8 cellular contexts compared by ENCODE assay signal in the genomic region with DNA sequence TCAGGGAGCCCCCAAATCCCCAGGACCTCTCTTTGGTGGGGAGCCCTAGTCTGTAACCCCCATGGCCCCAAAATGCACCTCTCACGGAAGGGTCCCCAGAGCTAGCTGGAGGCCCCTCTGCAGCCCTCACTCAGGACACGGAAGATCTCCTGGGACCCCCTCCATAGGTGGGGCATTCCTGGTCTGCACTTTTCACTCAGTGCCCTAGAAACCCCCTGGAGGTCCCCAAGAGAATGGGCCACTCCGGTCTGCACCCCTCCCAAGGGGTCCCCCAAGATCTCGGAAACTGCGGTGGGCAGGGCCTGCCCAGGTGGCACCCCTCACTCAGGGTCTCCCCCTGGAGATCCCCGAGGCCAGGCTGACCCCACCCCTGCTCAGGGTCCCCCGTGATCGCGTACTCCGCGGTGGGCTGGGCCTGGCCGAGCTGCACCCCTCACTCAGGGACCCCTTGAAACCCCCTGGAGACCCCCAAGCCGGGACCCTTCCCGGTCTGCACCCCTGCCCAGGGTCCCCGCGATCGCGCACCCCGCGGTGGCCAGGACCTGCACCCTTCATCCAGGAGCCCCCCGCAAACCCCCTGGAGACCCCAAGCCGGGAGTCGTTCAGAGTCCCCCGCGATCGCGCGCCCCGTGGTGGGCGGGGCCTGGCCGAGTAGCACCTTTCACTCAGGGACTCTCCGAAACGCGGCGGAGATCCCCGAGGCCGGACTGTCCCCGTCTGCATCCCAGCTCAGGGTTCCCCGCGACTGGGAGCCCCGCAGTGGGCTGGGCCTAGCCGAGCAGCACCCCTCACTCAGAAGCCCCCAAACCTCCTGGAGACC. TPM values are rescaled to one million over a fixed set of nuclear protein-coding genes. Genes with fewer than 3 reads are reported as not detected.
DNase-seq lines count a peak whose midpoint lies in the region; FAIRE-seq and TF ChIP-seq lines count a peak whose summit lies in the region.

No MANE protein-coding gene starts in this region.

- peaks cover 23% of the 10 kb centered on the region for H3K4me1 ChIP-seq in NT2/D1 (ENCODE audit: insufficient read depth, insufficient read length)
- H3K4me1 ChIP-seq in right atrium auricular region, result peaks cover 0 to 19% of the 10 kb centered on the region in 2 donors
- H3K4me1 ChIP-seq in small intestine (ENCODE audit: control insufficient read depth in 2 of 2, insufficient read depth in 1 of 2, low read depth in 1 of 2, low read length in 1 of 2), result peaks cover 2 to 5% of the 10 kb centered on the region in 2 donors

- H3K36me3 Mint-ChIP-seq in activated naive CD4-positive, alpha-beta T cell treated with anti-CD3 and anti-CD28 coated beads, Interleukin-2, amount 50 U/mL, for 24 hours, result no peaks in the 10 kb centered on the region

- H3K36me3 ChIP-seq in NT2/D1 (ENCODE audit: insufficient read depth, insufficient read length, low read length) (peaks cover 44% of the 10 kb centered on the region), right atrium auricular region (no peaks in the 10 kb centered on the region), small intestine (ENCODE audit: control insufficient read depth in 2 of 2, insufficient read depth in 2 of 2, low read length in 2 of 2) (no peaks in the 10 kb centered on the region)

- WGBS in small intestine, 3 donors, result 5 to 6% (median 6%) methylated on average over 37 to 42 of the region's 42 CpGs

- TF ChIP-seq CTCF in right atrium auricular region (IDR thresholded peaks at IDR 0.05), result no peak

- H3K27ac ChIP-seq in right atrium auricular region (peak overlapping the region in 1 of 2 donors; percentile 73), small intestine (ENCODE audit: low read depth in 1 of 2, low read length in 1 of 2) (no peak overlapping the region)

- peak overlapping the region; percentile 100 for H3K9ac ChIP-seq in NT2/D1 (ENCODE audit: insufficient read length, low read depth)

- H3K27me3 ChIP-seq in NT2/D1 (ENCODE audit: insufficient read depth, insufficient read length) (no peaks in the 10 kb centered on the region), right atrium auricular region (no peaks in the 10 kb centered on the region), small intestine (ENCODE audit: control insufficient read depth in 2 of 2, insufficient read depth in 2 of 2, low read length in 2 of 2) (no peaks in the 10 kb centered on the region)

- H3K9me3 Mint-ChIP-seq in activated naive CD4-positive, alpha-beta T cell treated with anti-CD3 and anti-CD28 coated beads, Interleukin-2, amount 50 U/mL, for 24 hours, result no peaks in the 10 kb centered on the region

- FAIRE-seq in H54 (lab: Jason Lieb, UNC) (no peak), small intestine (lab: Jason Lieb, UNC) (no peak)

- peaks cover 16% of the 10 kb centered on the region for H3K4me1 Mint-ChIP-seq in activated naive CD4-positive, alpha-beta T cell treated with anti-CD3 and anti-CD28 coated beads, Interleukin-2, amount 50 U/mL, for 24 hours

- H3K27ac Mint-ChIP-seq in activated naive CD4-positive, alpha-beta T cell treated with anti-CD3 and anti-CD28 coated beads, Interleukin-2, amount 50 U/mL, for 24 hours, result no peak overlapping the region

- TF ChIP-seq POLR2A in H54 (IDR thresholded peaks at IDR 0.05; ENCODE audit: low read depth, low read length), result no peak

- H3K9me3 ChIP-seq in NT2/D1 (ENCODE audit: insufficient read depth, low read length) (no peaks in the 10 kb centered on the region), right atrium auricular region (no peaks in the 10 kb centered on the region), small intestine (ENCODE audit: control insufficient read depth, low read depth) (no peaks in the 10 kb centered on the region)

- peak overlapping the region; percentile 80 for H3K4me3 Mint-ChIP-seq in activated naive CD4-positive, alpha-beta T cell treated with anti-CD3 and anti-CD28 coated beads, Interleukin-2, amount 50 U/mL, for 24 hours

- peak overlapping the region; percentile 99 for H3K4me3 ChIP-seq in NT2/D1 (ENCODE audit: insufficient read length, low read depth)
- peak overlapping the region; percentile 85 to 94 for H3K4me3 ChIP-seq in right atrium auricular region
- peak overlapping the region; percentile 89 to 94 for H3K4me3 ChIP-seq in small intestine (ENCODE audit: low read depth in 1 of 2, low read length in 2 of 2)

- H3K27me3 Mint-ChIP-seq in activated naive CD4-positive, alpha-beta T cell treated with anti-CD3 and anti-CD28 coated beads, Interleukin-2, amount 50 U/mL, for 24 hours, result no peaks in the 10 kb centered on the region

- DNase-seq in EL, result peak; percentile 28
- peak; percentile 80 for DNase-seq in H54 (ENCODE audit: insufficient read length, low spot score)
- DNase-seq in NT2/D1 (ENCODE audit: low read depth, low spot score), result no peak
- DNase-seq in right atrium auricular region (ENCODE audit: low spot score), result no peak
- DNase-seq in small intestine, result peak; percentile 27
- DNase-seq in NCI-H2081 treated with DMSO at 0.1 percent for 48 hours (lab: John Stamatoyannopoulos, UW), result no peak
- no peak for DNase-seq in 8988T

RNA-seq across cellular contexts. Expression of gene LMNB2, which starts 1.1 kb away (rescaled TPM):
- 10 to 100 TPM in 1 of 2 donors, 1 to 10 TPM in 1; 9.9 to 16.2 TPM for total RNA-seq in right atrium auricular region
- polyA plus RNA-seq in small intestine, result 10 to 100 TPM in 1 of 3 donors, 1 to 10 TPM in 2; 7.3 to 69.3 (median 9.8) TPM

RNA-seq across cellular contexts. Expression of gene GADD45B, which starts 20.2 kb away (rescaled TPM):
- total RNA-seq in right atrium auricular region, result 100 to 1,000 TPM; 205 to 218 TPM
- 10 to 100 TPM; 12.1 to 40.4 (median 17.8) TPM for polyA plus RNA-seq in small intestine

RNA-seq across cellular contexts. Expression of gene TIMM13, which starts 28.3 kb away (rescaled TPM):
- 10 to 100 TPM; 37.1 to 37.2 TPM for total RNA-seq in right atrium auricular region
- 100 to 1,000 TPM in 2 of 3 donors, 10 to 100 TPM in 1; 93.2 to 160 (median 107) TPM for polyA plus RNA-seq in small intestine

Comparison
In these comparisons a context has a peak if more than half of its experiments do, and no peak if none do; other contexts are left out.
1. DNase-seq: peak in EL (single experiment), H54 (single experiment) and small intestine (single experiment); none in NT2/D1 (single experiment), right atrium auricular region (single experiment), NCI-H2081 treated with DMSO at 0.1 percent for 48 hours (single experiment) and 8988T (single experiment).
2. Peak in every context shown above with its lines, with median percentiles within 50 percentile points of each other: H3K4me3 ChIP-seq.